In the genomic region with DNA sequence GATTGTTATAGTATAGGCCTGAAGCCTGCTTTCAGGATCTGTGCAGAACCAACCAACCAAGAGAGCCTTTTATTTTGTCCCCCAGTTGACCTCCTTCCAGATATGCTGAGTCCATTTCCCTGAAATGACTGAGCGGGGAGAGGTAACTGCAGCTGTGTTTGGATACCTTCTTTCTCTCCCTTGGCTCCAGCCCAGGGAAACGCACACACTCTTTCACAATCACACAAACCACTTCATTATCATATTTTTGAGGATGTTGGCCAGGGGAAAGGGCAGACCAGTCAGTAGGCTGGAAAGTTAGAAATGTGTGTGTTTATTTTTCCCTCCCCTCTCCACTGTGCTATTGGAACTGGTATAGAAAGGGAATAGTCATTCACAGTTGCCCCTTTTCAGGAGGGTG, we compare ENCODE assay signal across 8 cellular contexts.
DNase-seq lines count a peak whose midpoint lies in the region; ATAC-seq and TF ChIP-seq lines count a peak whose summit lies in the region.

No MANE protein-coding gene starts in this region.

- DNase-seq in HS-27A (ENCODE audit: low read depth) (peak; percentile 36), PC-3 (peak; percentile 97), fibroblast of the aortic adventitia (ENCODE audit: low read depth) (peak; percentile 97), sigmoid colon (peak; percentile 81), cerebellar cortex (ENCODE audit: low spot score) (no peak)
- no peak for DNase-seq in T-helper 2 cell treated with Interferon-gamma antibody and Interleukin-4, amounts not matched to agents 5 μg/mL and 100 μg/mL, for 36 hours (ENCODE audit: low spot score)
- DNase-seq in effector memory CD8-positive, alpha-beta T cell: no peak
- no peak for DNase-seq in activated CD4-positive, alpha-beta T cell treated with anti-CD3 and anti-CD28 coated beads for 48 hours

- no peaks in the 10 kb centered on the region for H3K9me3 Mint-ChIP-seq in T-helper 2 cell treated with Interferon-gamma antibody and Interleukin-4, amounts not matched to agents 5 μg/mL and 100 μg/mL, for 36 hours
- H3K9me3 Mint-ChIP-seq in effector memory CD8-positive, alpha-beta T cell: peaks cover 0 to 4% of the 10 kb centered on the region in 2 donors

- no peaks in the 10 kb centered on the region for H3K36me3 Mint-ChIP-seq in T-helper 2 cell treated with Interferon-gamma antibody and Interleukin-4, amounts not matched to agents 5 μg/mL and 100 μg/mL, for 36 hours (ENCODE audit: low read depth)
- no peaks in the 10 kb centered on the region for H3K36me3 Mint-ChIP-seq in effector memory CD8-positive, alpha-beta T cell (ENCODE audit: insufficient read depth)

- H4K20me1 ChIP-seq in PC-3 (ENCODE audit: low read length): no peaks in the 10 kb centered on the region

- no peaks in the 10 kb centered on the region for H3F3A ChIP-seq in PC-3 (ENCODE audit: low read length, unreplicated experiment)

- no peak for TF ChIP-seq POLR2A in sigmoid colon (IDR thresholded peaks at IDR 0.05)

- H3K4me2 ChIP-seq in PC-3 (ENCODE audit: low read length): peak overlapping the region; percentile 46

- no peak overlapping the region for H3K9ac ChIP-seq in PC-3 (ENCODE audit: low read length)

- H3K4me3 Mint-ChIP-seq in T-helper 2 cell treated with Interferon-gamma antibody and Interleukin-4, amounts not matched to agents 5 μg/mL and 100 μg/mL, for 36 hours: no peak overlapping the region
- H3K4me3 Mint-ChIP-seq in effector memory CD8-positive, alpha-beta T cell: no peak overlapping the region

- POLR2A ChIA-PET in PC-3 (lab: Charles Lee; ENCODE audit: unreplicated experiment): no interaction called here

- no peak for TF ChIP-seq CTCF in PC-3 (conservative IDR thresholded peaks at IDR 0.05; ENCODE audit: low read depth, low read length)
- TF ChIP-seq CTCF in fibroblast of the aortic adventitia (IDR thresholded peaks at IDR 0.05; ENCODE audit: insufficient read depth, low read length): no peak
- TF ChIP-seq CTCF in sigmoid colon (IDR thresholded peaks at IDR 0.05): no peak

- H3K27ac ChIP-seq in PC-3 (ENCODE audit: low read length): peak overlapping the region; percentile 20; the same call in 1 of the 2 replicates
- peak overlapping the region in 1 of 4 donors; percentile 20 for H3K27ac ChIP-seq in sigmoid colon

- H3K36me3 ChIP-seq in PC-3 (ENCODE audit: low read depth, low read length) (no peaks in the 10 kb centered on the region), sigmoid colon (no peaks in the 10 kb centered on the region)

- no peak overlapping the region for H2AFZ ChIP-seq in PC-3 (ENCODE audit: low read length)

- H3K27ac Mint-ChIP-seq in T-helper 2 cell treated with Interferon-gamma antibody and Interleukin-4, amounts not matched to agents 5 μg/mL and 100 μg/mL, for 36 hours: no peak overlapping the region
- H3K27ac Mint-ChIP-seq in effector memory CD8-positive, alpha-beta T cell: no peak overlapping the region

- peaks cover 4% of the 10 kb centered on the region for H3K4me1 Mint-ChIP-seq in T-helper 2 cell treated with Interferon-gamma antibody and Interleukin-4, amounts not matched to agents 5 μg/mL and 100 μg/mL, for 36 hours (ENCODE audit: low read depth)
- peaks cover 5 to 7% of the 10 kb centered on the region in 2 donors for H3K4me1 Mint-ChIP-seq in effector memory CD8-positive, alpha-beta T cell (ENCODE audit: low read depth in 2 of 2)

- no peak for TF ChIP-seq EP300 in sigmoid colon (IDR thresholded peaks at IDR 0.05)

- CTCF ChIA-PET in PC-3 (lab: Charles Lee): interaction anchor here (0.6 kb wide), 1 partner anchor 17 kb away, joined by 7 read pairs; no protein-coding TSS in a partner anchor

- 9 to 40% methylated on average over 2 of the region's 2 CpGs for whole genome bisulfite sequencing in sigmoid colon, 2 donors

- no TSS peak for BruUV-seq in PC-3 (replicated peaks; lab: Mats Ljungman, UMichigan)

- H3K27me3 ChIP-seq in PC-3 (ENCODE audit: low read length) (no peaks in the 10 kb centered on the region), sigmoid colon (no peaks in the 10 kb centered on the region)

- H3K9me3 ChIP-seq in PC-3 (ENCODE audit: low read length) (no peaks in the 10 kb centered on the region), sigmoid colon (no peaks in the 10 kb centered on the region)

- H3K4me1 ChIP-seq in PC-3 (ENCODE audit: insufficient read depth, low read length) (peaks cover 49% of the 10 kb centered on the region), sigmoid colon (peaks cover 0 to 46% (median 42%) of the 10 kb centered on the region in 4 donors)

- H3K79me2 ChIP-seq in PC-3 (ENCODE audit: low read length): no peaks in the 10 kb centered on the region

- ATAC-seq in PC-3: peak; percentile 64
- no peak for ATAC-seq in effector memory CD8-positive, alpha-beta T cell (replicated peaks)

- H3K27me3 Mint-ChIP-seq in T-helper 2 cell treated with Interferon-gamma antibody and Interleukin-4, amounts not matched to agents 5 μg/mL and 100 μg/mL, for 36 hours (ENCODE audit: low read depth): no peaks in the 10 kb centered on the region
- no peaks in the 10 kb centered on the region for H3K27me3 Mint-ChIP-seq in effector memory CD8-positive, alpha-beta T cell

- intact Hi-C loops in PC-3 (cut with micrococcal nuclease) (loop anchor here (5.0 kb wide), 4 partner anchors 88 to 418 kb away; a partner anchor contains a TSS), sigmoid colon (cut with DNase I) (no loop called here)

- H3K4me3 ChIP-seq in PC-3 (ENCODE audit: low read length): no peak overlapping the region
- H3K4me3 ChIP-seq in fibroblast of the aortic adventitia (ENCODE audit: low read depth, low read length): no peak overlapping the region
- no peak overlapping the region for H3K4me3 ChIP-seq in sigmoid colon

- no peaks in the 10 kb centered on the region for H3K9me2 ChIP-seq in PC-3 (replicated peaks; ENCODE audit: low read length)

Comparison
In these comparisons a context has a peak if more than half of its experiments do, and no peak if none do; other contexts are left out.
1. DNase-seq: peak in HS-27A (single experiment), PC-3 (single experiment), fibroblast of the aortic adventitia (single experiment) and sigmoid colon (single experiment); none in cerebellar cortex (single experiment), T-helper 2 cell treated with Interferon-gamma antibody and Interleukin-4, amounts not matched to agents 5 μg/mL and 100 μg/mL, for 36 hours (single experiment), effector memory CD8-positive, alpha-beta T cell (0 of 3) and activated CD4-positive, alpha-beta T cell treated with anti-CD3 and anti-CD28 coated beads for 48 hours (single experiment).